28 cellular contexts compared by ENCODE assay signal in the genomic region with DNA sequence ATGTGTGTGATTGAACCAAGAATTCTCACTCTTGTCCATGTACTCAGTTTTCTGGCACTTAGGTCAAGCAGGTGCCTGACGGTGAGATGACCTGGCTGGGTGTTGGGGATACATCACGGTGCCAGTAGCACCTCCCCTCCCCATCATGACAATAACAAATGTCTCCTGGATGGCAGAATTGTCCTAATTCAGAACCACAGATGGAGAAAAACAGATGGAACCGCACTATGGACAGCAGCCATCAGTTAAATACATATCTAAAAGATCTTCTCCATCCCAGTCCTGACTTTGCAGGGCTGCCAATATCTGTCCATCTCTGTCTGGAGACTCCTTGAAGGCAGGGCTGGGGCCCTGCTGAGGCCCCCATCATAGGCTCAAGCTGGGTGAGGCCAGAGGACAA.
"Had no signal": no experiment of that assay in that cellular context is flagged by ENCODE, and none has a peak within 500 bp of the region (broad histone marks: within the 10 kb centered on the region; RNA-seq: fewer than 3 reads in every experiment).

No MANE protein-coding gene starts in this region.

- H3K27me3 ChIP-seq: neural progenitor cell, pancreas, spleen, suprapubic skin, testis, tibial artery, transverse colon, upper lobe of right lung, uterus had no signal

- H3K4me1 Mint-ChIP-seq: nephron, neural progenitor cell had no signal

- H2AFZ ChIP-seq: neural progenitor cell had no signal

- H3K36me3 Mint-ChIP-seq: natural killer cell had no signal

- H3K4me1 ChIP-seq: neural progenitor cell, pancreas, psoas muscle, spleen, suprapubic skin, testis, tibial artery, transverse colon, upper lobe of right lung, uterus had no signal

- H3K4me2 ChIP-seq: neural progenitor cell, smooth muscle cell had no signal

- H3K9me3 Mint-ChIP-seq: natural killer cell had no signal

- H3K9me3 ChIP-seq: pancreas, psoas muscle, suprapubic skin, testis, tibial artery, transverse colon, upper lobe of right lung, uterus had no signal

- H3K27me3 Mint-ChIP-seq: naive thymus-derived CD4-positive, alpha-beta T cell; stimulated activated memory B cell treated with anti-CD40 and anti-IgM and Interleukin-4, amounts not matched to agents 10 μg/mL and 1 μg/mL and 100 μg/mL, for 72 hours; stimulated activated naive CD8-positive, alpha-beta T cell treated with anti-CD3 and anti-CD28 coated beads, Interleukin-15, amount 100 ng/mL, for 72 hours; type B pancreatic cell had no signal

- H3K36me3 ChIP-seq: uterus had no signal

- H3K4me3 Mint-ChIP-seq: naive thymus-derived CD4-positive, alpha-beta T cell; natural killer cell; nephron; neural progenitor cell; stimulated activated memory B cell treated with anti-CD40 and anti-IgM and Interleukin-4, amounts not matched to agents 10 μg/mL and 1 μg/mL and 100 μg/mL, for 72 hours; stimulated activated naive CD8-positive, alpha-beta T cell treated with anti-CD3 and anti-CD28 coated beads, Interleukin-15, amount 100 ng/mL, for 72 hours; type B pancreatic cell had no signal

- DNase-seq: naive thymus-derived CD4-positive, alpha-beta T cell; natural killer cell; occipital lobe; pancreas; psoas muscle; right cardiac atrium; spleen; stimulated activated CD4-positive, alpha-beta T cell treated with anti-CD3 and anti-CD28 coated beads, Interleukin-12 subunit alpha, Interleukin-12 subunit beta, amount 100 ng/mL, for 4 hours; stimulated activated CD4-positive, alpha-beta T cell treated with anti-CD3 and anti-CD28 coated beads, Interleukin-1b, Interleukin-23, amount 100 ng/mL, for 48 hours; stimulated activated CD4-positive, alpha-beta T cell treated with anti-CD3 and anti-CD28 coated beads, Interleukin-4, amount 100 ng/mL, for 1 hour; stimulated activated CD4-positive, alpha-beta T cell treated with anti-CD3 and anti-CD28 coated beads, Interleukin-4, amount 100 ng/mL, for 4 hours; stimulated activated CD8-positive, alpha-beta memory T cell treated with anti-CD3 and anti-CD28 coated beads, Interleukin-4, amount 100 ng/mL, for 48 hours; stimulated activated naive CD4-positive, alpha-beta T cell; stimulated activated naive CD8-positive, alpha-beta T cell treated with anti-CD3 and anti-CD28 coated beads, Interleukin-15, amount 100 ng/mL, for 72 hours; stimulated activated naive CD8-positive, alpha-beta T cell treated with anti-CD3 and anti-CD28 coated beads, Interleukin-15, Interleukin-2, amounts not matched to agents 100 U/mL and 50 U/mL, for 24 hours; substantia nigra; testis; tibial artery; transverse colon; upper lobe of right lung; uterus had no signal

- H3K4me3 ChIP-seq: neural progenitor cell, pancreas, psoas muscle, skin epidermis, smooth muscle cell, spleen, suprapubic skin, testis, tibial artery, transverse colon, upper lobe of right lung, uterus had no signal

- H3K27ac ChIP-seq: neural progenitor cell, pancreas, psoas muscle, skin epidermis, spleen, suprapubic skin, testis, tibial artery, transverse colon, upper lobe of right lung, uterus had no signal

- H3K27ac Mint-ChIP-seq: natural killer cell; nephron; neural progenitor cell; stimulated activated memory B cell treated with anti-CD40 and anti-IgM and Interleukin-4, amounts not matched to agents 10 μg/mL and 1 μg/mL and 100 μg/mL, for 72 hours; stimulated activated naive CD8-positive, alpha-beta T cell treated with anti-CD3 and anti-CD28 coated beads, Interleukin-15, amount 100 ng/mL, for 72 hours; type B pancreatic cell had no signal
